In genomic region chr16:17166095-17166494, GRCh38 we compare ENCODE assay signal across 18 cellular contexts.
DNase-seq lines count a peak whose midpoint lies in the region; ATAC-seq, FAIRE-seq and TF ChIP-seq lines count a peak whose summit lies in the region.
"Had no signal": no experiment of that assay in that cellular context is flagged by ENCODE, and none has a peak within 500 bp of the region (broad histone marks: within the 10 kb centered on the region; RNA-seq: fewer than 3 reads in every experiment).

No MANE protein-coding gene starts in this region.

- BruUV-seq in GM12878 (replicated peaks; lab: Mats Ljungman, UMichigan): no TSS peak

- H3K9ac ChIP-seq in GM12878 (ENCODE audit: control insufficient read depth, insufficient read depth, low read length): no peak overlapping the region

- in situ Hi-C loops in GM12878 (cut with MboI): no loop called here

- H3K36me3 Mint-ChIP-seq in HFFc6 (ENCODE audit: low read depth): peaks cover 13% of the 10 kb centered on the region

- H3K4me3 ChIP-seq in GM12878: no peak overlapping the region

- no peaks in the 10 kb centered on the region for H4K20me1 ChIP-seq in GM12878 (ENCODE audit: control insufficient read depth, insufficient read depth)

- H3K27me3 Mint-ChIP-seq in HFFc6 (ENCODE audit: insufficient read depth): no peaks in the 10 kb centered on the region; the same call in 1 of the 2 replicates
- H3K27me3 Mint-ChIP-seq: CD8-positive, alpha-beta memory T cell had no signal

- FAIRE-seq in GM12878 (lab: Jason Lieb, UNC) (no peak), GM12891 (lab: Jason Lieb, UNC) (no peak)

- intact Hi-C loops in GM12878 (cut with micrococcal nuclease; ENCODE audit: unreplicated experiment): no loop called here

- H3K27ac Mint-ChIP-seq in HFFc6: no peak overlapping the region
- H3K27ac Mint-ChIP-seq: CD8-positive, alpha-beta memory T cell; H9 had no signal

- no peaks in the 10 kb centered on the region for H3K36me3 ChIP-seq in GM12878 (ENCODE audit: control insufficient read depth in 2 of 2, insufficient read depth in 2 of 2, low read length in 1 of 2)

- H3K4me3 Mint-ChIP-seq in HFFc6: no peak overlapping the region
- H3K4me3 Mint-ChIP-seq: CD8-positive, alpha-beta memory T cell; H9 had no signal

- no peak overlapping the region for H3K4me2 ChIP-seq in GM12878 (ENCODE audit: control insufficient read depth, insufficient read depth)

- H3K4me1 ChIP-seq in GM12878 (ENCODE audit: control insufficient read depth, insufficient read depth, low read length): peaks cover 13% of the 10 kb centered on the region

- H3K79me2 ChIP-seq in GM12878 (ENCODE audit: control insufficient read depth, insufficient read depth, low read length): no peaks in the 10 kb centered on the region

- ATAC-seq in GM12878: no peak
- ATAC-seq in GM18907 (IDR thresholded peaks at IDR 0.05; ENCODE audit: unreplicated experiment): no peak
- ATAC-seq in HG03432 (IDR thresholded peaks at IDR 0.05; ENCODE audit: unreplicated experiment): no peak

- no peaks in the 10 kb centered on the region; the same call in 2 of the 3 replicates for H3K9me3 ChIP-seq in GM12878 (replicated peaks; ENCODE audit: control insufficient read depth, insufficient read depth, low read length)

- no peak overlapping the region for H2AFZ ChIP-seq in GM12878 (ENCODE audit: control insufficient read depth, low read depth, low read length)

- WGBS in GM12878 (ENCODE audit: insufficient coverage, insufficient replicate concordance, low lambda C conversion rate, missing lambda C conversion rate): 41% methylated on average over 4 of the region's 4 CpGs

- SMC1A ChIA-PET in GM12878 (lab: Charles Lee; ENCODE audit: uncharacterized antibody, unreplicated experiment): no interaction called here

- POLR2A ChIA-PET in GM12878 (lab: Charles Lee): interaction anchor here (0.7 kb wide), 1 partner anchor 9 kb away, joined by 3 read pairs; no protein-coding TSS in a partner anchor

- no peaks in the 10 kb centered on the region for H3K27me3 ChIP-seq in GM12878 (replicated peaks in 1 of 2; ENCODE audit: control insufficient read depth in 2 of 2, insufficient read depth in 2 of 2, low read length in 1 of 2)

- DNase-seq in AG20443 (ENCODE audit: low spot score) (peak; percentile 35), HFFc6 (peak; percentile 1), GM12878 (ENCODE audit: low read depth, low spot score) (no peak), iPS-NIHi7 (ENCODE audit: extremely low spot score) (peak; percentile 34), GM12891 (ENCODE audit: insufficient read length, low spot score) (no peak), ecto neural progenitor cell (ENCODE audit: low spot score) (no peak)
- DNase-seq: CD8-positive, alpha-beta memory T cell; H9; KG1; NCI-H1092 treated with DMSO at 0.1 percent for 48 hours; NCI-H1694; NCI-H2107; NCI-H226; NCI-H526; NK-92 treated with Interleukin-12 subunit alpha and Interleukin-12 subunit beta, amount 100 ng/mL, for 24 hours; OCI-M1 had no signal

- no peak for TF ChIP-seq RAD21 in GM12878 (IDR thresholded peaks at IDR 0.05; ENCODE audit: insufficient read depth, low read depth, low read length)

- CTCF ChIA-PET in GM12878 (lab: Yijun Ruan, JAX): no interaction called here

- RAD21 ChIA-PET in GM12878 (lab: Charles Lee; ENCODE audit: unreplicated experiment): no interaction called here

- no peaks in the 10 kb centered on the region for H3K9me3 Mint-ChIP-seq in HFFc6
- H3K9me3 Mint-ChIP-seq: CD8-positive, alpha-beta memory T cell; H9 had no signal

- H3K4me1 Mint-ChIP-seq in HFFc6 (ENCODE audit: low read depth): no peaks in the 10 kb centered on the region
- H3K4me1 Mint-ChIP-seq: CD8-positive, alpha-beta memory T cell had no signal

- no peak overlapping the region for H3K27ac ChIP-seq in GM12878 (ENCODE audit: control insufficient read depth, insufficient read depth)

- TF ChIP-seq EP300 in GM12878 (IDR thresholded peaks at IDR 0.05; ENCODE audit: borderline replicate concordance in 1 of 2, control insufficient read depth in 1 of 2, low read depth in 2 of 2, low read length in 2 of 2): no peak

- TF ChIP-seq CTCF in HFFc6 (IDR thresholded peaks at IDR 0.05): no peak
- no peak for TF ChIP-seq CTCF in GM12878 (IDR thresholded peaks at IDR 0.05 in 2 of 3, conservative IDR thresholded peaks at IDR 0.05 in 1 of 3; ENCODE audit: control insufficient read depth in 2 of 3, extremely low read depth in 1 of 3, insufficient read depth in 1 of 3, low read depth in 3 of 3, low read length in 3 of 3)

- TF ChIP-seq POLR2A in GM12878 (IDR thresholded peaks at IDR 0.05; ENCODE audit: low read depth, low read length): no peak
- TF ChIP-seq POLR2A in GM12891 (IDR thresholded peaks at IDR 0.05; ENCODE audit: low read depth, low read length): no peak

TF ChIP-seq in GM12878, 131 proteins besides CTCF, POLR2A, EP300 and RAD21 (continues in another document):
- TF ChIP-seq ZBTB33 (IDR thresholded peaks at IDR 0.05): no peak

TF ChIP-seq in GM12891, 5 proteins besides CTCF, POLR2A, EP300 and RAD21:
- TF ChIP-seq TAF1 (IDR thresholded peaks at IDR 0.05; ENCODE audit: low read depth, low read length) (no peak), SPI1 (IDR thresholded peaks at IDR 0.05; ENCODE audit: low read depth, low read length) (no peak), POU2F2 (IDR thresholded peaks at IDR 0.05; ENCODE audit: low read depth, low read length) (no peak), POLR2AphosphoS5 (IDR thresholded peaks at IDR 0.05; ENCODE audit: low read depth, low read length) (no peak), PAX5 (IDR thresholded peaks at IDR 0.05; ENCODE audit: insufficient read depth, low read length, severe bottlenecking) (no peak)

Comparison
In these comparisons a context has a peak if more than half of its experiments do, and no peak if none do; other contexts are left out.
1. DNase-seq: peak in AG20443 (single experiment), HFFc6 (single experiment) and iPS-NIHi7 (single experiment); none in GM12878 (single experiment), GM12891 (single experiment) and ecto neural progenitor cell (single experiment).